Comparison of ENCODE assay signal across 20 cellular contexts in the genomic region with DNA sequence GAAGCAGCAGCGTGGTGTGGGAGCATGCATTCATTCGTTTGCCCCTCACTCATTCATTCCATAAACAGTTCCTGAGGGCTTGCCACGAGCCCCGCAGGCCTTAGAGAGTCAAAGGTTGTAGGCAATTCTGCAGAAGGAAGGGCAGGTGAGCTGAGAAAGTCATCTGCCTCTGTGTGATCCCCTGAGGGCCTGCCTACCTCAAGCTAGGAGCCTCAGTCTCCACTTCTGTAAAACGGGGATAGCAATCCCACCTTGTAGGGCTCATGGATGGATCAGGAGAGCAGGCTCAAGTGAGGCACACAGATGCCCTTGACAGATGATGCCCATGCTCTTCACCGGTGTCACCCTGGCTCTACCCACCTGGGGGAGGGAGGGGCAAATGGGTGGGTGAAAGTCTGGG. TPM values are rescaled to one million over a fixed set of nuclear protein-coding genes. Genes with fewer than 3 reads are reported as not detected.
A peak's percentile ranks its signal among the peaks of the same experiment; 100 is the strongest.
DNase-seq lines count a peak whose midpoint lies in the region; ATAC-seq and TF ChIP-seq lines count a peak whose summit lies in the region.
"Had no signal": no experiment of that assay in that cellular context is flagged by ENCODE, and none has a peak within 500 bp of the region (broad histone marks: within the 10 kb centered on the region; RNA-seq: fewer than 3 reads in every experiment).

No MANE protein-coding gene starts in this region.

- no peaks in the 10 kb centered on the region for H3K27me3 Mint-ChIP-seq in CD4-positive, CD25-positive, alpha-beta regulatory T cell
- H3K27me3 Mint-ChIP-seq in CD8-positive, alpha-beta memory T cell: peaks cover 0 to 5% of the 10 kb centered on the region in 2 donors
- no peaks in the 10 kb centered on the region for H3K27me3 Mint-ChIP-seq in activated T-helper 17 cell treated with anti-CD3 and anti-CD28 coated beads, Interleukin-2, amount 50 U/mL, for 72 hours

- peak overlapping the region in 1 of 2 experiments; percentile 66 for H3K4ac ChIP-seq in mesenchymal stem cell (ENCODE audit: low read depth in 1 of 2, low read length in 2 of 2)

- intact Hi-C loops in prostate gland (cut with DNase I): no loop called here

- H3K18ac ChIP-seq in mesenchymal stem cell (ENCODE audit: low read depth in 1 of 2, low read length in 2 of 2): peak overlapping the region; percentile 14 to 86

- no peak overlapping the region for H3K27ac ChIP-seq in CD4-positive, CD25-positive, alpha-beta regulatory T cell (ENCODE audit: insufficient read depth, low read length, poor library complexity, severe bottlenecking)
- no peak overlapping the region for H3K27ac ChIP-seq in CD8-positive, alpha-beta memory T cell (ENCODE audit: low read depth, low read length)
- no peak overlapping the region for H3K27ac ChIP-seq in mesenchymal stem cell (ENCODE audit: low read length, poor library complexity, severe bottlenecking)
- H3K27ac ChIP-seq in prostate gland: no peak overlapping the region

- H3K9me3 Mint-ChIP-seq in CD4-positive, CD25-positive, alpha-beta regulatory T cell: no peaks in the 10 kb centered on the region
- H3K9me3 Mint-ChIP-seq in CD8-positive, alpha-beta memory T cell: no peaks in the 10 kb centered on the region
- no peaks in the 10 kb centered on the region for H3K9me3 Mint-ChIP-seq in activated T-helper 17 cell treated with anti-CD3 and anti-CD28 coated beads, Interleukin-2, amount 50 U/mL, for 72 hours

- peak overlapping the region; percentile 68 to 98 (median 89) for H3K27ac Mint-ChIP-seq in CD4-positive, CD25-positive, alpha-beta regulatory T cell
- peak overlapping the region; percentile 39 to 99 (median 96) for H3K27ac Mint-ChIP-seq in CD8-positive, alpha-beta memory T cell
- peak overlapping the region; percentile 96 for H3K27ac Mint-ChIP-seq in activated T-helper 17 cell treated with anti-CD3 and anti-CD28 coated beads, Interleukin-2, amount 50 U/mL, for 72 hours

- H2BK12ac ChIP-seq in mesenchymal stem cell (ENCODE audit: low read length in 2 of 2): peak overlapping the region; percentile 60 to 95

- no peak overlapping the region for H3K9ac ChIP-seq in mesenchymal stem cell (ENCODE audit: low read length)

- H4K91ac ChIP-seq in mesenchymal stem cell (ENCODE audit: low read length): peak overlapping the region; percentile 16

- no peaks in the 10 kb centered on the region for H3K27me3 ChIP-seq in CD4-positive, CD25-positive, alpha-beta regulatory T cell (ENCODE audit: control insufficient read depth, insufficient read depth, low read length)
- no peaks in the 10 kb centered on the region for H3K27me3 ChIP-seq in CD8-positive, alpha-beta memory T cell (ENCODE audit: insufficient read depth, low read length, poor library complexity, severe bottlenecking)
- H3K27me3 ChIP-seq in mesenchymal stem cell (ENCODE audit: control insufficient read depth in 1 of 2, insufficient read depth in 1 of 2, low read length in 2 of 2) (no peaks in the 10 kb centered on the region), prostate gland (replicated peaks; ENCODE audit: insufficient read depth) (no peaks in the 10 kb centered on the region)
- H3K27me3 ChIP-seq: BE2C had no signal

- no peaks in the 10 kb centered on the region for H3K9me3 ChIP-seq in CD4-positive, CD25-positive, alpha-beta regulatory T cell (ENCODE audit: control insufficient read depth in 2 of 2, low read length in 2 of 2)
- no peaks in the 10 kb centered on the region for H3K9me3 ChIP-seq in CD8-positive, alpha-beta memory T cell (ENCODE audit: low read length)
- H3K9me3 ChIP-seq in mesenchymal stem cell (ENCODE audit: control insufficient read depth, low read length): no peaks in the 10 kb centered on the region
- no peaks in the 10 kb centered on the region for H3K9me3 ChIP-seq in prostate gland
- H3K9me3 ChIP-seq: BE2C had no signal

- peak overlapping the region; percentile 83 for H2BK15ac ChIP-seq in mesenchymal stem cell (ENCODE audit: low read depth, poor library complexity, severe bottlenecking)

- peak overlapping the region in 1 of 2 experiments; percentile 44 for H3K14ac ChIP-seq in mesenchymal stem cell (ENCODE audit: low read length in 2 of 2)

- TF ChIP-seq POLR2A in prostate gland (IDR thresholded peaks at IDR 0.05): no peak

- ATAC-seq in CD4-positive, CD25-positive, alpha-beta regulatory T cell (ENCODE audit: low read depth in 2 of 2): no peak
- no peak for ATAC-seq in activated T-helper 17 cell treated with anti-CD3 and anti-CD28 coated beads, Interleukin-2, amount 50 U/mL, for 72 hours (replicated peaks)
- ATAC-seq in GM18502 (IDR thresholded peaks at IDR 0.05; ENCODE audit: poor library complexity, unreplicated experiment): no peak
- ATAC-seq: activated CD4-positive, CD25-positive, alpha-beta regulatory T cell treated with anti-CD3 and anti-CD28 coated beads, Interleukin-2, amount 50 U/mL, for 24 hours had no signal

- H3K36me3 ChIP-seq in CD4-positive, CD25-positive, alpha-beta regulatory T cell (ENCODE audit: control insufficient read depth, insufficient read depth, low read length): no peaks in the 10 kb centered on the region
- no peaks in the 10 kb centered on the region for H3K36me3 ChIP-seq in CD8-positive, alpha-beta memory T cell (ENCODE audit: insufficient read depth, low read length)
- H3K36me3 ChIP-seq in mesenchymal stem cell (ENCODE audit: control insufficient read depth in 1 of 2, insufficient read depth in 2 of 2, low read depth in 1 of 2, low read length in 2 of 2) (no peaks in the 10 kb centered on the region), prostate gland (no peaks in the 10 kb centered on the region)
- H3K36me3 ChIP-seq: BE2C had no signal

- peak overlapping the region; percentile 86 for H2AK5ac ChIP-seq in mesenchymal stem cell (ENCODE audit: low read length, severe bottlenecking)

- peak overlapping the region; percentile 53 to 95 (median 86) for H3K4me3 Mint-ChIP-seq in CD4-positive, CD25-positive, alpha-beta regulatory T cell
- H3K4me3 Mint-ChIP-seq in CD8-positive, alpha-beta memory T cell: peak overlapping the region; percentile 39 to 88 (median 79)
- H3K4me3 Mint-ChIP-seq in activated T-helper 17 cell treated with anti-CD3 and anti-CD28 coated beads, Interleukin-2, amount 50 U/mL, for 72 hours: peak overlapping the region; percentile 83

- no peak for TF ChIP-seq CTCF in prostate gland (IDR thresholded peaks at IDR 0.05)

- DNase-seq in CD4-positive, CD25-positive, alpha-beta regulatory T cell: no peak
- DNase-seq in CD8-positive, alpha-beta memory T cell: no peak
- DNase-seq in mesenchymal stem cell (no peak), prostate gland (ENCODE audit: low spot score) (no peak), NCI-H187 treated with DMSO at 0.1 percent for 48 hours (lab: John Stamatoyannopoulos, UW) (no peak)
- DNase-seq: activated CD8-positive, alpha-beta memory T cell treated with anti-CD3 and anti-CD28 coated beads, Interleukin-2, amount 50 U/mL, for 4 hours; amygdala; BE2C; DMS153; GF-D8; Kasumi-1; NCI-H1092 treated with DMSO at 0.1 percent for 48 hours; NCI-H69; posterior cingulate gyrus; stimulated activated CD4-positive, alpha-beta T cell treated with anti-CD3 and anti-CD28 coated beads, Interleukin-4, amount 100 ng/mL, for 4 hours; T1000 had no signal

- no peak overlapping the region for H2BK5ac ChIP-seq in mesenchymal stem cell (ENCODE audit: low read depth, low read length, poor library complexity, severe bottlenecking)

- H3K79me1 ChIP-seq in mesenchymal stem cell (replicated peaks; ENCODE audit: low read length, poor library complexity, severe bottlenecking): peaks cover 25% of the 10 kb centered on the region

- H3K4me1 ChIP-seq in CD4-positive, CD25-positive, alpha-beta regulatory T cell (ENCODE audit: control insufficient read depth, insufficient read depth, low read length, poor library complexity, severe bottlenecking): peaks cover 97% of the 10 kb centered on the region
- peaks cover 66% of the 10 kb centered on the region for H3K4me1 ChIP-seq in CD8-positive, alpha-beta memory T cell (ENCODE audit: insufficient read depth, low read length)
- H3K4me1 ChIP-seq in mesenchymal stem cell (ENCODE audit: control insufficient read depth, insufficient read depth, low read depth, low read length) (peaks cover 61% of the 10 kb centered on the region), prostate gland (replicated peaks) (peaks cover 5% of the 10 kb centered on the region)
- H3K4me1 ChIP-seq: BE2C had no signal

- peaks cover 5 to 93% (median 60%) of the 10 kb centered on the region in 4 donors for H3K4me1 Mint-ChIP-seq in CD4-positive, CD25-positive, alpha-beta regulatory T cell
- peaks cover 82 to 95% (median 93%) of the 10 kb centered on the region in 3 donors for H3K4me1 Mint-ChIP-seq in CD8-positive, alpha-beta memory T cell
- H3K4me1 Mint-ChIP-seq in activated T-helper 17 cell treated with anti-CD3 and anti-CD28 coated beads, Interleukin-2, amount 50 U/mL, for 72 hours: peaks cover 53% of the 10 kb centered on the region

- H4K8ac ChIP-seq in mesenchymal stem cell (ENCODE audit: low read length): no peak overlapping the region

- no peak overlapping the region for H2AFZ ChIP-seq in mesenchymal stem cell (ENCODE audit: low read depth, low read length)

- peak overlapping the region in 1 of 2 experiments; percentile 6 for H3K23ac ChIP-seq in mesenchymal stem cell (ENCODE audit: low read length in 2 of 2)

- no peak overlapping the region for H3K4me3 ChIP-seq in CD4-positive, CD25-positive, alpha-beta regulatory T cell (ENCODE audit: low read depth, low read length)
- no peak overlapping the region for H3K4me3 ChIP-seq in CD8-positive, alpha-beta memory T cell (ENCODE audit: low read length)
- H3K4me3 ChIP-seq in mesenchymal stem cell (ENCODE audit: insufficient read depth in 1 of 2, low read depth in 1 of 2, low read length in 2 of 2) (no peak overlapping the region), prostate gland (no peak overlapping the region)
- H3K4me3 ChIP-seq: lung had no signal

- CTCF ChIA-PET in CD8-positive, alpha-beta memory T cell (lab: Charles Lee): interaction anchor here (3.3 to 6.5 kb wide), 4 partner anchors 15 to 25 kb away, joined by 12 to 88 read pairs (median 26); partner anchors contain the start of gene ALDH4A1

- POLR2A ChIA-PET in CD8-positive, alpha-beta memory T cell (lab: Charles Lee): interaction anchor here (8.0 kb wide), 1 partner anchor 25 kb away, joined by 110 read pairs; the partner anchor contains the start of gene IFFO2

- H2BK120ac ChIP-seq in mesenchymal stem cell (ENCODE audit: low read depth, low read length): peak overlapping the region; percentile 66

- H3K36me3 Mint-ChIP-seq in CD4-positive, CD25-positive, alpha-beta regulatory T cell: peaks cover 3% of the 10 kb centered on the region
- H3K36me3 Mint-ChIP-seq in CD8-positive, alpha-beta memory T cell: peaks cover 0 to 4% (median 1%) of the 10 kb centered on the region in 3 donors
- no peaks in the 10 kb centered on the region for H3K36me3 Mint-ChIP-seq in activated T-helper 17 cell treated with anti-CD3 and anti-CD28 coated beads, Interleukin-2, amount 50 U/mL, for 72 hours (ENCODE audit: low read depth)

- WGBS in mesenchymal stem cell: 92% methylated on average over 6 of the region's 6 CpGs
- 95% methylated on average over 6 of the region's 6 CpGs for WGBS in prostate gland

- no peak overlapping the region for H3K4me2 ChIP-seq in mesenchymal stem cell (ENCODE audit: low read length, poor library complexity, severe bottlenecking)

RNA-seq across cellular contexts. Expression of gene ALDH4A1, which starts 26.6 kb away (rescaled TPM):
- total RNA-seq in CD4-positive, CD25-positive, alpha-beta regulatory T cell: 1.4 TPM
- 1 to 10 TPM; 1.0 to 2.0 (median 1.5) TPM for polyA plus RNA-seq in CD4-positive, CD25-positive, alpha-beta regulatory T cell
- 1 to 10 TPM; 9.3 to 9.5 TPM for total RNA-seq in CD8-positive, alpha-beta memory T cell
- polyA plus RNA-seq in CD8-positive, alpha-beta memory T cell: 1.4 TPM
- total RNA-seq in activated T-helper 17 cell treated with anti-CD3 and anti-CD28 coated beads, Interleukin-2, amount 50 U/mL, for 72 hours: 1 to 10 TPM; 3.5 to 4.8 TPM
- 7.7 TPM for polyA plus RNA-seq in mesenchymal stem cell (2013, experiment 1 of 2)
- 7.8 TPM for polyA plus RNA-seq in mesenchymal stem cell (2013, experiment 2 of 2)
- 10 to 100 TPM; 15.7 to 58.4 TPM for total RNA-seq in prostate gland

RNA-seq across cellular contexts. Expression of gene IFFO2, which starts 27.5 kb away (rescaled TPM):
- total RNA-seq in CD4-positive, CD25-positive, alpha-beta regulatory T cell: 101 TPM
- polyA plus RNA-seq in CD4-positive, CD25-positive, alpha-beta regulatory T cell: 1 to 10 TPM; 1.4 to 4.7 (median 2.9) TPM
- total RNA-seq in CD8-positive, alpha-beta memory T cell: 10 to 100 TPM; 33.1 to 37.7 TPM
- 3.2 TPM for polyA plus RNA-seq in CD8-positive, alpha-beta memory T cell
- 10 to 100 TPM; 17.0 to 38.2 TPM for total RNA-seq in activated T-helper 17 cell treated with anti-CD3 and anti-CD28 coated beads, Interleukin-2, amount 50 U/mL, for 72 hours
- polyA plus RNA-seq in mesenchymal stem cell (2013, experiment 1 of 2): 8.7 TPM
- 8.3 TPM for polyA plus RNA-seq in mesenchymal stem cell (2013, experiment 2 of 2)
- total RNA-seq in prostate gland: 10 to 100 TPM; 13.6 to 20.4 TPM
